In the genomic region with DNA sequence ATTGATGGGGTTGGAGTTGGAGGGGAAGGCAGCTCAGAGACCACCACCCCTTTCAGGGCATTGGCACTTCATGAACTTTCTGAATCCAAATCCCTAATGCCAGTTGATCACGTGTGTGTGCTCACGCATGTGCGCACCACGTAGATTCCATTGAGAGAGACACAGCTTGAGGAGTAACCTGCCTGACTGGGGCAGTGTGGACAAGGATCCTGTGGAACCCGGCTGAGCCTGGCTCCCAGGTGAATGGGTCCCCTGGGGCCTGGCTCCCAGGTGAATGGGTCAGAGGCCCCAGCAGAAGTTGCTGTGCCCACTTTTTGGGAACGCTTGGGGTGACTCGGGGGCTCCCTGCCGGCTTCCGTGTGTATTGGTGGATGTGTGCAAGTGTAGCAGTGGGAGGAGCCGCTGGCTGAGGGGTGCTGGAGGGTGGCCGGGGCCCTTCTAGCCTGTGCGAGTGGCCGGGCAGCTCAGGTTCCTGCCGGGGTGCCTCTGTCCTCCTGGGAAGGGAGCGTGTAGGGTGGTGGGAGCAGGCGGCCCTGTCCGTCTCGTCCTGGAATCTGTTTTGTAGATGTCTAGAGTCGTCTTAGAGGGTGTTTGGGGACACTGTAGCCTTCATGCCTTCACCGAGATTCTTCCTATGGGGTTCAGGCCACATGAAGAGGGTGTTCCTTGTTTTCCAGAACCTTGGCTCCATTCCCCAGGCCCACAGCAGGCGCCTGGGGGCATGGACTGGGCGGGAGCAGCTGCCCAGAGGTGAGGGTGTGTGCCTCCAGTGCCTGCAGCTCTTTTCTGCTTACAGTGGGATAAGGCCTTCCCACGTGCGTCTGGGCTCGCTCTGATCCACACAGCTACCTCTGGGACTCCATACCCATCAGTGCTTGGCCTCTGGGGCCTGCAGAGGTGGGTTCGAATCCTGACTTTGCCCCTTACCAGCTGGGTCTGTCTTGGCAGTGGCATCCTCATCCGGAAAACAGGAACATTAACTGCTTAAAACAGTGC, we compare ENCODE assay signal across 9 cellular contexts. TPM values are rescaled to one million over a fixed set of nuclear protein-coding genes. Genes with fewer than 3 reads are reported as not detected.
DNase-seq lines count a peak whose midpoint lies in the region; ATAC-seq, FAIRE-seq and TF ChIP-seq lines count a peak whose summit lies in the region.
"Had no signal": no experiment of that assay in that cellular context is flagged by ENCODE, and none has a peak within 500 bp of the region (broad histone marks: within the 10 kb centered on the region; RNA-seq: fewer than 3 reads in every experiment).

No MANE protein-coding gene starts in this region.

- TF ChIP-seq CTCF in right atrium auricular region (IDR thresholded peaks at IDR 0.05) = no peak

- H3K27me3 Mint-ChIP-seq in activated T-cell treated with anti-CD3 and anti-CD28 coated beads, Interleukin-2, amount 50 U/mL, for 4 hours (ENCODE audit: low read depth) = no peaks in the 10 kb centered on the region

- H3K9me3 Mint-ChIP-seq in activated T-cell treated with anti-CD3 and anti-CD28 coated beads, Interleukin-2, amount 50 U/mL, for 4 hours = no peaks in the 10 kb centered on the region
- H3K9me3 Mint-ChIP-seq in stimulated activated effector memory CD8-positive, alpha-beta T cell treated with anti-CD3 and anti-CD28 coated beads, Interleukin-12 subunit alpha, Interleukin-12 subunit beta, amount 100 ng/mL, for 72 hours = no peaks in the 10 kb centered on the region

- H3K36me3 ChIP-seq in right atrium auricular region = peaks cover 41% of the 10 kb centered on the region

- FAIRE-seq in HTR-8/SVneo (lab: Jason Lieb, UNC) = peak; percentile 74

- peaks cover 76% of the 10 kb centered on the region for H3K4me1 Mint-ChIP-seq in activated T-cell treated with anti-CD3 and anti-CD28 coated beads, Interleukin-2, amount 50 U/mL, for 4 hours (ENCODE audit: low read depth)
- H3K4me1 Mint-ChIP-seq in stimulated activated effector memory CD8-positive, alpha-beta T cell treated with anti-CD3 and anti-CD28 coated beads, Interleukin-12 subunit alpha, Interleukin-12 subunit beta, amount 100 ng/mL, for 72 hours = peaks cover 75% of the 10 kb centered on the region

- DNase-seq in HTR-8/SVneo (ENCODE audit: insufficient read length, low spot score) = no peak
- no peak for DNase-seq in activated T-cell treated with anti-CD3 and anti-CD28 coated beads, Interleukin-2, amount 50 U/mL, for 4 hours
- no peak for DNase-seq in right atrium auricular region (ENCODE audit: low spot score)
- no peak for DNase-seq in stimulated activated effector memory CD8-positive, alpha-beta T cell treated with anti-CD3 and anti-CD28 coated beads, Interleukin-12 subunit alpha, Interleukin-12 subunit beta, amount 100 ng/mL, for 72 hours (ENCODE audit: low spot score in 2 of 2)
- DNase-seq in NCI-H2107 (lab: John Stamatoyannopoulos, UW) = no peak
- no peak for DNase-seq in left lobe of liver (ENCODE audit: low spot score)
- DNase-seq: NK-92 treated with Interleukin-12 subunit alpha and Interleukin-12 subunit beta, amount 100 ng/mL, for 24 hours had no signal

- peak overlapping the region; percentile 92 to 96 for H3K27ac ChIP-seq in right atrium auricular region

- no peak for ATAC-seq in activated T-cell treated with anti-CD3 and anti-CD28 coated beads, Interleukin-2, amount 50 U/mL, for 4 hours
- ATAC-seq in stimulated activated effector memory CD8-positive, alpha-beta T cell treated with anti-CD3 and anti-CD28 coated beads, Interleukin-12 subunit alpha, Interleukin-12 subunit beta, amount 100 ng/mL, for 72 hours = no peak
- no peak for ATAC-seq in HG03139 (IDR thresholded peaks at IDR 0.05; ENCODE audit: unreplicated experiment)
- ATAC-seq in HG03095 (IDR thresholded peaks at IDR 0.05; ENCODE audit: unreplicated experiment) = no peak
- ATAC-seq in left lobe of liver = no peak

- peak overlapping the region; percentile 91 for H3K4me3 Mint-ChIP-seq in activated T-cell treated with anti-CD3 and anti-CD28 coated beads, Interleukin-2, amount 50 U/mL, for 4 hours
- H3K4me3 Mint-ChIP-seq in stimulated activated effector memory CD8-positive, alpha-beta T cell treated with anti-CD3 and anti-CD28 coated beads, Interleukin-12 subunit alpha, Interleukin-12 subunit beta, amount 100 ng/mL, for 72 hours = peak overlapping the region; percentile 91

- no peaks in the 10 kb centered on the region for H3K27me3 ChIP-seq in right atrium auricular region

- H3K4me3 ChIP-seq in right atrium auricular region = peak overlapping the region in 1 of 2 donors; percentile 79

- H3K4me1 ChIP-seq in right atrium auricular region = peaks cover 3 to 90% of the 10 kb centered on the region in 2 donors

- H3K36me3 Mint-ChIP-seq in activated T-cell treated with anti-CD3 and anti-CD28 coated beads, Interleukin-2, amount 50 U/mL, for 4 hours (ENCODE audit: insufficient read depth) = peaks cover 33% of the 10 kb centered on the region
- peaks cover 90% of the 10 kb centered on the region for H3K36me3 Mint-ChIP-seq in stimulated activated effector memory CD8-positive, alpha-beta T cell treated with anti-CD3 and anti-CD28 coated beads, Interleukin-12 subunit alpha, Interleukin-12 subunit beta, amount 100 ng/mL, for 72 hours

- peak overlapping the region; percentile 92 for H3K27ac Mint-ChIP-seq in stimulated activated effector memory CD8-positive, alpha-beta T cell treated with anti-CD3 and anti-CD28 coated beads, Interleukin-12 subunit alpha, Interleukin-12 subunit beta, amount 100 ng/mL, for 72 hours

- no peaks in the 10 kb centered on the region for H3K9me3 ChIP-seq in right atrium auricular region

RNA-seq across cellular contexts. Expression of a gene that starts 3.2 kb away (rescaled TPM):
- 100 to 1,000 TPM; 123 to 172 (median 129) TPM for total RNA-seq in activated T-cell treated with anti-CD3 and anti-CD28 coated beads, Interleukin-2, amount 50 U/mL, for 4 hours
- total RNA-seq in right atrium auricular region = 100 to 1,000 TPM; 127 to 151 TPM
- 6.0 TPM for total RNA-seq in left lobe of liver

RNA-seq across cellular contexts. Expression of a gene that starts 43.3 kb away (rescaled TPM):
- 10 to 100 TPM; 64.7 to 73.8 (median 68.5) TPM for total RNA-seq in activated T-cell treated with anti-CD3 and anti-CD28 coated beads, Interleukin-2, amount 50 U/mL, for 4 hours
- 10 to 100 TPM; 11.6 to 11.8 TPM for total RNA-seq in right atrium auricular region
- 9.0 TPM for total RNA-seq in left lobe of liver

Comparison
In these comparisons a context has a peak if more than half of its experiments do, and no peak if none do; other contexts are left out.
1. RNA of a gene that starts 3.2 kb away (total RNA-seq): 127 to 151 TPM in right atrium auricular region and 123 to 172 TPM in activated T-cell treated with anti-CD3 and anti-CD28 coated beads, Interleukin-2, amount 50 U/mL, for 4 hours; 6.0 TPM in left lobe of liver (single experiment); every median in the first group is over 10 times any median in the second.